ENCODE assay signal across 20 cellular contexts in the genomic region with DNA sequence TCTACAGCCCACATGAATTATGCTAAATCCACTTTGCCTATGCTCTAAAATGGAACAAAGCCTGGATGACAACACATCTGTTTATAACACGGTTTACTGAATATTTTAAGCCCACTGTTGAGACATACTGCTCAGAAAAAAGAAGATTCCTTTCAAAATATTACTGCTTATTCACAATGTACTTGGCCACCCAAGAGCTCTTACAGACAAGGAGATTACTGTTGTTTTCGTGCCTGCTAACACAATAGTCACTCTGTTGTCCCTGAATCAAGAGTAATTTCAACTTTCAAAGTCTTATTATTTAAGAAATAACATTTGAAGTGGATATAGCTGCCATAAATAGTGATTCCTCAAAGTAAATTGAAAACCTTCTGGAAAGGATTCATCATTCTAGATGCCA.
"Had no signal": no experiment of that assay in that cellular context is flagged by ENCODE, and none has a peak within 500 bp of the region (broad histone marks: within the 10 kb centered on the region; RNA-seq: fewer than 3 reads in every experiment).

No MANE protein-coding gene starts in this region.

- H3K9me3 ChIP-seq: adrenal gland, ascending aorta, pancreas, sigmoid colon, thyroid gland, upper lobe of right lung had no signal

- ATAC-seq: natural killer cell, pancreas, upper lobe of right lung had no signal

- H3K27ac Mint-ChIP-seq: activated naive CD8-positive, alpha-beta T cell; natural killer cell had no signal

- H3K9me3 Mint-ChIP-seq: activated T-cell treated with anti-CD3 and anti-CD28 coated beads, Interleukin-2, amount 50 U/mL, for 24 hours; activated T-helper 17 cell treated with anti-CD3 and anti-CD28 coated beads, Interleukin-2, amount 50 U/mL, for 72 hours; endodermal cell; natural killer cell had no signal

- H3K27me3 ChIP-seq: adrenal gland, ascending aorta, pancreas, sigmoid colon, thyroid gland, upper lobe of right lung had no signal

- H3K4me1 Mint-ChIP-seq: endodermal cell had no signal

- H3K4me1 ChIP-seq: ascending aorta, pancreas, upper lobe of right lung had no signal

- H3K27ac ChIP-seq: ascending aorta, coronary artery, pancreas, sigmoid colon, thyroid gland, upper lobe of right lung had no signal

- H3K27me3 Mint-ChIP-seq: activated naive CD8-positive, alpha-beta T cell; activated T-cell treated with anti-CD3 and anti-CD28 coated beads, Interleukin-2, amount 50 U/mL, for 24 hours; activated T-helper 17 cell treated with anti-CD3 and anti-CD28 coated beads, Interleukin-2, amount 50 U/mL, for 72 hours had no signal

- H3K4me3 Mint-ChIP-seq: activated naive CD8-positive, alpha-beta T cell; activated T-cell treated with anti-CD3 and anti-CD28 coated beads, Interleukin-2, amount 50 U/mL, for 24 hours; endodermal cell; natural killer cell had no signal

- H3K36me3 ChIP-seq: adrenal gland, thyroid gland had no signal

- DNase-seq: activated CD8-positive, alpha-beta memory T cell treated with anti-CD3 and anti-CD28 coated beads, Interleukin-2, amount 50 U/mL, for 4 hours; activated naive CD4-positive, alpha-beta T cell; activated T-cell treated with anti-CD3 and anti-CD28 coated beads, Interleukin-2, amount 50 U/mL, for 24 hours; adrenal gland; endodermal cell; midbrain; natural killer cell; pancreas; sigmoid colon; stimulated activated CD4-positive, alpha-beta T cell treated with anti-CD3 and anti-CD28 coated beads, Interleukin-4, amount 100 ng/mL, for 1 hour; stimulated activated naive CD4-positive, alpha-beta T cell treated with Interleukin-2 at 50 U/mL for 16 hours; T-helper 1 cell; T-helper 9 cell; thyroid gland; upper lobe of right lung had no signal

- H3K4me3 ChIP-seq: adrenal gland, ascending aorta, coronary artery, lung, pancreas, sigmoid colon, thyroid gland, upper lobe of right lung had no signal
